9 cellular contexts compared by ENCODE assay signal in the genomic region with DNA sequence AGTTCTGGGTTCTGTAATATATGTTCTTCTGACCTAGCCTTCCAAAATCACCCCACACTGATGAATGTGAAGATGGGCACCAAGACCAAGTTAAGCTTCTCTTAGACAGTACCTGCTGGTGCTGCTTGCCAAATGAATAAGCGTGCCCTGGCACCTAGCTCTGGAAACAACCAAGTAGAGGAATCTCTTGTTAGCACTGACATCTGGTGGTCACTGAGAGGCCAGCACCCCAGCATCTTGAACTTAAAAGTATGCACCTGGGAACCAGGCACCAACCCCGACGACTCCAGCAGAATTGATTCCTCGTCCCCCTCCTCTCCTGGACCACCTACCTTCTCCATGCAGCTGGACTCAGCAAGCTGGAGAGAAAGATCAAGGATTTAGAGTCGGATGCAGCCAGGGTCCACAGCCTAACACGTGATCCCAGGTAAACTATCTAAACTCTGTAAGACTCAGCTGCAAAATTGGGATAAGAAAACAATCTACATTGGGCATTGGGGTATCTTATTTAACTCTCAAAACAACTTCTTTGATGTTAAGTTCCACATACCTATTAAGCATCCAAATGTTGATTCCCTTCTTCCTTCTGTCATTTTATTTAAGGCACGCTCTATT.
DNase-seq lines count a peak whose midpoint lies in the region; ATAC-seq, FAIRE-seq and TF ChIP-seq lines count a peak whose summit lies in the region.
"Had no signal": no experiment of that assay in that cellular context is flagged by ENCODE, and none has a peak within 500 bp of the region (broad histone marks: within the 10 kb centered on the region; RNA-seq: fewer than 3 reads in every experiment).

No MANE protein-coding gene starts in this region.

- peak; percentile 91 for TF ChIP-seq CTCF in astrocyte of the cerebellum (IDR thresholded peaks at IDR 0.05; ENCODE audit: low read depth, low read length, missing control alignments)

- in situ Hi-C loops in astrocyte of the cerebellum (cut with HindIII; ENCODE audit: low sequenced_read_pairs) = loop anchor here (5.0 kb wide), 1 partner anchor 279 kb away; no protein-coding TSS in a partner anchor

- ATAC-seq in GM19043 (IDR thresholded peaks at IDR 0.05; ENCODE audit: low read depth, unreplicated experiment) (peak; percentile 34), HG03571 (IDR thresholded peaks at IDR 0.05; ENCODE audit: unreplicated experiment) (peak; percentile 42)

- H3K4me3 ChIP-seq in astrocyte of the cerebellum (ENCODE audit: low read depth, low read length) = no peak overlapping the region

- FAIRE-seq in RCC 7860 (lab: Jason Lieb, UNC) = no peak
- FAIRE-seq: TTC549 had no signal

- DNase-seq in COLO829 (ENCODE audit: low spot score) (peak; percentile 28), RCC 7860 (ENCODE audit: low spot score) (peak; percentile 57), astrocyte of the cerebellum (ENCODE audit: low read depth) (peak; percentile 61), iPS-NIHi7 (ENCODE audit: extremely low spot score) (peak; percentile 77), GM19240 (ENCODE audit: insufficient read length, low spot score) (no peak)
- peak; percentile 25 to 39 for DNase-seq in stimulated activated CD4-positive, alpha-beta T cell treated with anti-CD3 and anti-CD28 coated beads, Interleukin-2, amount 100 ng/mL, for 24 hours
